ENCODE assay signal across 15 cellular contexts in genomic region chr14:89408907-89409675, GRCh38. TPM values are rescaled to one million over a fixed set of nuclear protein-coding genes. Genes with fewer than 3 reads are reported as not detected.
DNase-seq lines count a peak whose midpoint lies in the region; ATAC-seq and TF ChIP-seq lines count a peak whose summit lies in the region.
"Had no signal": no experiment of that assay in that cellular context is flagged by ENCODE, and none has a peak within 500 bp of the region (broad histone marks: within the 10 kb centered on the region; RNA-seq: fewer than 3 reads in every experiment).

No MANE protein-coding gene starts in this region.

- ATAC-seq in Right ventricle myocardium superior (ENCODE audit: poor library complexity), result peak; percentile 46
- no peak for ATAC-seq in natural killer cell
- no peak for ATAC-seq in HG03139 (IDR thresholded peaks at IDR 0.05; ENCODE audit: unreplicated experiment)
- ATAC-seq in GM21528 (IDR thresholded peaks at IDR 0.05; ENCODE audit: low FRiP score, unreplicated experiment), result no peak

- H3K27ac ChIP-seq in right atrium auricular region (peak overlapping the region in 1 of 2 donors; percentile 27), vagina (peak overlapping the region; percentile 17)
- H3K27ac ChIP-seq: hepatocyte, PC-9 had no signal

- H3K36me3 ChIP-seq in right atrium auricular region (peaks cover 20% of the 10 kb centered on the region), vagina (peaks cover 0 to 20% of the 10 kb centered on the region in 2 donors)

- no peaks in the 10 kb centered on the region for H3K9me3 ChIP-seq in right atrium auricular region
- H3K9me3 ChIP-seq in vagina, result no peaks in the 10 kb centered on the region
- H3K9me3 ChIP-seq: left lung had no signal

- TF ChIP-seq CTCF in right atrium auricular region (IDR thresholded peaks at IDR 0.05) (no peak), choroid plexus epithelial cell (conservative IDR thresholded peaks at IDR 0.05; ENCODE audit: low read depth, low read length) (no peak), natural killer cell (IDR thresholded peaks at IDR 0.05) (no peak), vagina (IDR thresholded peaks at IDR 0.05) (no peak)

- H3K9me3 Mint-ChIP-seq in natural killer cell, result no peaks in the 10 kb centered on the region

- DNase-seq in Right ventricle myocardium superior (no peak), right atrium auricular region (ENCODE audit: low spot score) (no peak), choroid plexus epithelial cell (ENCODE audit: low read depth) (peak; percentile 48), natural killer cell (no peak), vagina (ENCODE audit: extremely low spot score in 2 of 2) (no peak), NCI-H2227 treated with DMSO at 0.1 percent for 48 hours (lab: John Stamatoyannopoulos, UW) (no peak)
- DNase-seq: activated CD4-positive, alpha-beta T cell treated with anti-CD3 and anti-CD28 coated beads for 1 hour; DMS 273 treated with DMSO at 0.1 percent for 48 hours; left lung; NCI-H1105 treated with DMSO at 0.1 percent for 48 hours; NCI-H446; PC-9 had no signal

- H3K27me3 Mint-ChIP-seq in natural killer cell (ENCODE audit: low read depth in 2 of 2), result no peaks in the 10 kb centered on the region

- no peak for TF ChIP-seq POLR2A in vagina (IDR thresholded peaks at IDR 0.05)

- peak overlapping the region; percentile 53 for H3K4me3 Mint-ChIP-seq in natural killer cell

- H3K4me3 ChIP-seq in right atrium auricular region (no peak overlapping the region), choroid plexus epithelial cell (ENCODE audit: low read depth, low read length) (no peak overlapping the region), vagina (no peak overlapping the region)
- H3K4me3 ChIP-seq: hepatocyte, left lung, PC-9 had no signal

- intact Hi-C loops in Right ventricle myocardium superior (cut with DNase I), result no loop called here
- intact Hi-C loops in natural killer cell (cut with micrococcal nuclease), result no loop called here
- intact Hi-C loops in vagina (cut with DNase I), result no loop called here

- peaks cover 50 to 68% of the 10 kb centered on the region in 2 donors for H3K4me1 Mint-ChIP-seq in natural killer cell

- H3K27ac Mint-ChIP-seq in natural killer cell, result peak overlapping the region; percentile 58 to 59

- no peaks in the 10 kb centered on the region for H3K27me3 ChIP-seq in right atrium auricular region
- no peaks in the 10 kb centered on the region for H3K27me3 ChIP-seq in vagina
- H3K27me3 ChIP-seq: hepatocyte, left lung had no signal

- H3K4me1 ChIP-seq in right atrium auricular region, result peaks cover 0 to 49% of the 10 kb centered on the region in 2 donors
- peaks cover 92% of the 10 kb centered on the region for H3K4me1 ChIP-seq in vagina

- H3K36me3 Mint-ChIP-seq in natural killer cell, result no peaks in the 10 kb centered on the region

RNA-seq across cellular contexts. Expression of gene FOXN3, which starts 7.9 kb away (rescaled TPM):
- 122 TPM for total RNA-seq in Right ventricle myocardium superior
- 10 to 100 TPM; 80.1 to 90.3 TPM for total RNA-seq in right atrium auricular region
- total RNA-seq in natural killer cell, result 100 to 1,000 TPM; 209 to 216 (median 209) TPM
- 111 TPM for total RNA-seq in vagina
